Comparison of ENCODE assay signal across 1 cellular context in genomic region chr5:149144637-149145036, GRCh38.
TF ChIP-seq lines count a peak whose summit lies in the region.

No MANE protein-coding gene starts in this region.

TF ChIP-seq in SK-N-SH treated with all-trans-retinoic acid at 6 μM for 48 hours, 23 proteins besides CTCF, POLR2A, EP300 and RAD21 (continued from another document):
- no peak for TF ChIP-seq BACH2 (CRISPR knock-in tag; IDR thresholded peaks at IDR 0.05; ENCODE audit: borderline replicate concordance)
- TF ChIP-seq PPARA (CRISPR knock-in tag; IDR thresholded peaks at IDR 0.05; ENCODE audit: borderline replicate concordance): no peak
- no peak for TF ChIP-seq CSDC2 (CRISPR knock-in tag; IDR thresholded peaks at IDR 0.05)
- TF ChIP-seq ZC3H10 (CRISPR knock-in tag; IDR thresholded peaks at IDR 0.05): no peak
- TF ChIP-seq ARNTL (CRISPR knock-in tag; IDR thresholded peaks at IDR 0.05; ENCODE audit: borderline replicate concordance, low read depth): no peak
- TF ChIP-seq, protein P1, sequence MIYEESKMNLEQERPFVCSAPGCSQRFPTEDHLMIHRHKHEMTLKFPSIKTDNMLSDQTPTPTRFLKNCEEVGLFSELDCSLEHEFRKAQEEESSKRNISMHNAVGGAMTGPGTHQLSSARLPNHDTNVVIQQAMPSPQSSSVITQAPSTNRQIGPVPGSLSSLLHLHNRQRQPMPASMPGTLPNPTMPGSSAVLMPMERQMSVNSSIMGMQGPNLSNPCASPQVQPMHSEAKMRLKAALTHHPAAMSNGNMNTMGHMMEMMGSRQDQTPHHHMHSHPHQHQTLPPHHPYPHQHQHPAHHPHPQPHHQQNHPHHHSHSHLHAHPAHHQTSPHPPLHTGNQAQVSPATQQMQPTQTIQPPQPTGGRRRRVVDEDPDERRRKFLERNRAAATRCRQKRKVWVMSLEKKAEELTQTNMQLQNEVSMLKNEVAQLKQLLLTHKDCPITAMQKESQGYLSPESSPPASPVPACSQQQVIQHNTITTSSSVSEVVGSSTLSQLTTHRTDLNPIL (CRISPR knock-in tag; IDR thresholded peaks at IDR 0.05; ENCODE audit: low read depth): no peak
